Comparison of ENCODE assay signal across 22 cellular contexts in the genomic region with DNA sequence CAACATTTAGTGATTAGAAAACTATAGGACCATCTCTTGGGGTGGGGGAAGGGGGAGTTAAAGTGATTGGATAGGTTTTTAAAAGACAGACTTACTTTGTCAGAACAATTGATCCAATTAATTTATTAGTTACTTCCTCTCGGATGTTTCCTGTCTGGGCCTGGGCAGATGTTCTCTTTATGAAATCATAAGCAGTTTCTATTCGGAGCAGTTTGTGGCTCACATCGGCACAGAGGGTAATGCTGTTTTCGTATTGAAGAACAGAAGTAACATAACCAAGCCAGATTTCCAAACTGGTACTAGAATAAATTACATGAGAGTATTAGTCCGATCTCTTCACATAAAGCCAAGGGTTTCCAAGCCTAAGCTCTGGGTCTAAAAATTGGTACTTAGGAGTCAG. TPM values are rescaled to one million over a fixed set of nuclear protein-coding genes. Genes with fewer than 3 reads are reported as not detected.
DNase-seq lines count a peak whose midpoint lies in the region; ATAC-seq and TF ChIP-seq lines count a peak whose summit lies in the region.
"Had no signal": no experiment of that assay in that cellular context is flagged by ENCODE, and none has a peak within 500 bp of the region (broad histone marks: within the 10 kb centered on the region; RNA-seq: fewer than 3 reads in every experiment).

No MANE protein-coding gene starts in this region.

- H3K4me2 ChIP-seq in BLaER1, result peak overlapping the region; percentile 64
- peak overlapping the region; percentile 42 for H3K4me2 ChIP-seq in OCI-LY3 (ENCODE audit: low read length)

- no peaks in the 10 kb centered on the region for H3K9me3 ChIP-seq in BLaER1
- no peaks in the 10 kb centered on the region for H3K9me3 ChIP-seq in OCI-LY3 (ENCODE audit: insufficient read depth, low read length)

- H3K4me3 ChIP-seq in BLaER1 (no peak overlapping the region), GM12865 (ENCODE audit: low read depth, low read length) (no peak overlapping the region), OCI-LY3 (ENCODE audit: low read length) (no peak overlapping the region)

- H3K4me1 ChIP-seq in BLaER1 (peaks cover 28% of the 10 kb centered on the region), OCI-LY3 (ENCODE audit: low read length) (peaks cover 24% of the 10 kb centered on the region)

- H3K36me3 ChIP-seq in BLaER1, result no peaks in the 10 kb centered on the region
- H3K36me3 ChIP-seq in OCI-LY3 (replicated peaks; ENCODE audit: low read depth, low read length), result no peaks in the 10 kb centered on the region

- H3K9ac ChIP-seq in BLaER1, result no peak overlapping the region
- H3K9ac ChIP-seq in OCI-LY3 (ENCODE audit: low read length), result no peak overlapping the region

- DNase-seq in GM12865 (ENCODE audit: low read depth), result peak; percentile 16
- peak; percentile 62 for DNase-seq in dermis blood vessel endothelial cell
- DNase-seq in SHP77 treated with DMSO at 0.1 percent for 48 hours (lab: John Stamatoyannopoulos, UW), result no peak
- DNase-seq: ACHN; AML-193; Calu3; CD8-positive, alpha-beta T cell; DMS53; DND-41; GOT3; H7; HFFc6; Kasumi-1; KG1 had no signal

- H2AFZ ChIP-seq in OCI-LY3 (ENCODE audit: low read depth, low read length), result no peak overlapping the region

- TF ChIP-seq CTCF in GM12865 (IDR thresholded peaks at IDR 0.05; ENCODE audit: insufficient read depth, low read depth, low read length, missing control alignments), result no peak
- no peak for TF ChIP-seq CTCF in OCI-LY3 (IDR thresholded peaks at IDR 0.05; ENCODE audit: low read depth, low read length)

- ATAC-seq in GM18517 (IDR thresholded peaks at IDR 0.05; ENCODE audit: unreplicated experiment), result no peak
- ATAC-seq in GM19023 (IDR thresholded peaks at IDR 0.05; ENCODE audit: unreplicated experiment), result no peak
- no peak for ATAC-seq in GM19397 (IDR thresholded peaks at IDR 0.05; ENCODE audit: unreplicated experiment)
- ATAC-seq: CD8-positive, alpha-beta T cell; HCT116; HepG2 had no signal

- H3K27ac ChIP-seq in BLaER1, result no peak overlapping the region
- no peak overlapping the region for H3K27ac ChIP-seq in OCI-LY3 (ENCODE audit: low read length)

- H4K20me1 ChIP-seq in BLaER1 (no peaks in the 10 kb centered on the region), OCI-LY3 (ENCODE audit: insufficient read depth, low read length) (no peaks in the 10 kb centered on the region)

- H3K27me3 ChIP-seq in BLaER1 (no peaks in the 10 kb centered on the region), OCI-LY3 (ENCODE audit: low read depth, low read length) (peaks cover 45% of the 10 kb centered on the region)

- no peaks in the 10 kb centered on the region for H3K79me2 ChIP-seq in OCI-LY3 (ENCODE audit: low read length)

RNA-seq across cellular contexts. Expression of a gene that starts 20.6 kb away (rescaled TPM):
- 0.17 TPM in 1 of 2 replicates, not detected in the other for total RNA-seq in dermis blood vessel endothelial cell
- total RNA-seq: A172; Calu3; CD8-positive, alpha-beta T cell; HepG2; HFFc6 had no signal

RNA-seq across cellular contexts. Expression of a gene that starts 52.1 kb away (rescaled TPM):
- 4.1 and 7.2 TPM in 2 replicates for total RNA-seq in dermis blood vessel endothelial cell
- total RNA-seq: A172, HepG2, HFFc6 had no signal
